ENCODE assay signal across 17 cellular contexts in genomic region chr17:76137026-76137350, GRCh38. TPM values are rescaled to one million over a fixed set of nuclear protein-coding genes. Genes with fewer than 3 reads are reported as not detected.
DNase-seq lines count a peak whose midpoint lies in the region; ATAC-seq lines count a peak whose summit lies in the region.
"Had no signal": no experiment of that assay in that cellular context is flagged by ENCODE, and none has a peak within 500 bp of the region (broad histone marks: within the 10 kb centered on the region; RNA-seq: fewer than 3 reads in every experiment).

No MANE protein-coding gene starts in this region.

- peaks cover 5% of the 10 kb centered on the region for H3K27me3 Mint-ChIP-seq in activated naive CD8-positive, alpha-beta T cell treated with anti-CD3 and anti-CD28 coated beads, Interleukin-2, amount 10 ng/mL, durations not matched to agents 7 days and 5 days
- peaks cover 14% of the 10 kb centered on the region for H3K27me3 Mint-ChIP-seq in activated CD4-positive, alpha-beta memory T cell treated with anti-CD3 and anti-CD28 coated beads, Interleukin-2, amount 10 ng/mL, durations not matched to agents 7 days and 5 days

- no peaks in the 10 kb centered on the region for H3K36me3 Mint-ChIP-seq in activated naive CD4-positive, alpha-beta T cell treated with anti-CD3 and anti-CD28 coated beads, Interleukin-2, amount 50 U/mL, for 72 hours
- no peaks in the 10 kb centered on the region for H3K36me3 Mint-ChIP-seq in activated naive CD8-positive, alpha-beta T cell treated with anti-CD3 and anti-CD28 coated beads, Interleukin-2, amount 10 ng/mL, durations not matched to agents 7 days and 5 days
- H3K36me3 Mint-ChIP-seq in activated CD4-positive, alpha-beta memory T cell treated with anti-CD3 and anti-CD28 coated beads, Interleukin-2, amount 10 ng/mL, durations not matched to agents 7 days and 5 days (ENCODE audit: low read depth): no peaks in the 10 kb centered on the region

- CTCF ChIA-PET in activated CD4-positive, alpha-beta memory T cell treated with anti-CD3 and anti-CD28 coated beads, Interleukin-2, amount 10 ng/mL, durations not matched to agents 7 days and 5 days (lab: Charles Lee): no interaction called here

- H3K36me3 ChIP-seq in iPS-20b (ENCODE audit: insufficient read depth, low read depth, low read length): no peaks in the 10 kb centered on the region
- H3K36me3 ChIP-seq: Peyer's patch had no signal

- intact Hi-C loops in posterior vena cava (cut with DNase I): no loop called here

- no peaks in the 10 kb centered on the region for H3K9me3 Mint-ChIP-seq in activated naive CD4-positive, alpha-beta T cell treated with anti-CD3 and anti-CD28 coated beads, Interleukin-2, amount 50 U/mL, for 72 hours
- H3K9me3 Mint-ChIP-seq in activated naive CD8-positive, alpha-beta T cell treated with anti-CD3 and anti-CD28 coated beads, Interleukin-2, amount 10 ng/mL, durations not matched to agents 7 days and 5 days: no peaks in the 10 kb centered on the region
- H3K9me3 Mint-ChIP-seq in activated CD4-positive, alpha-beta memory T cell treated with anti-CD3 and anti-CD28 coated beads, Interleukin-2, amount 10 ng/mL, durations not matched to agents 7 days and 5 days: no peaks in the 10 kb centered on the region
- H3K9me3 Mint-ChIP-seq: HFFc6 had no signal

- H3K4me3 ChIP-seq in iPS-20b (ENCODE audit: low read length): peak overlapping the region; percentile 32; the same call in 1 of the 2 replicates
- H3K4me3 ChIP-seq: Peyer's patch had no signal

- ATAC-seq in activated naive CD4-positive, alpha-beta T cell treated with anti-CD3 and anti-CD28 coated beads, Interleukin-2, amount 50 U/mL, for 72 hours: no peak
- ATAC-seq in activated naive CD8-positive, alpha-beta T cell treated with anti-CD3 and anti-CD28 coated beads, Interleukin-2, amount 10 ng/mL, durations not matched to agents 7 days and 5 days (ENCODE audit: low read depth): no peak
- ATAC-seq: Right ventricle myocardium inferior had no signal

- POLR2A ChIA-PET in activated naive CD8-positive, alpha-beta T cell treated with anti-CD3 and anti-CD28 coated beads, Interleukin-2, amount 10 ng/mL, durations not matched to agents 7 days and 5 days (lab: Charles Lee): interaction anchor here (1.9 kb wide), 1 partner anchor 137 kb away, joined by 4 read pairs; no protein-coding TSS in a partner anchor
- POLR2A ChIA-PET in activated CD4-positive, alpha-beta memory T cell treated with anti-CD3 and anti-CD28 coated beads, Interleukin-2, amount 10 ng/mL, durations not matched to agents 7 days and 5 days (lab: Charles Lee): no interaction called here

- peak overlapping the region; percentile 17 to 59 for H3K27ac Mint-ChIP-seq in activated naive CD4-positive, alpha-beta T cell treated with anti-CD3 and anti-CD28 coated beads, Interleukin-2, amount 50 U/mL, for 72 hours
- H3K27ac Mint-ChIP-seq in activated naive CD8-positive, alpha-beta T cell treated with anti-CD3 and anti-CD28 coated beads, Interleukin-2, amount 10 ng/mL, durations not matched to agents 7 days and 5 days: peak overlapping the region; percentile 48
- H3K27ac Mint-ChIP-seq in activated CD4-positive, alpha-beta memory T cell treated with anti-CD3 and anti-CD28 coated beads, Interleukin-2, amount 10 ng/mL, durations not matched to agents 7 days and 5 days: no peak overlapping the region
- H3K27ac Mint-ChIP-seq: HFFc6 had no signal

- peaks cover 26% of the 10 kb centered on the region for H3K4me1 Mint-ChIP-seq in activated naive CD8-positive, alpha-beta T cell treated with anti-CD3 and anti-CD28 coated beads, Interleukin-2, amount 10 ng/mL, durations not matched to agents 7 days and 5 days
- peaks cover 29% of the 10 kb centered on the region for H3K4me1 Mint-ChIP-seq in activated CD4-positive, alpha-beta memory T cell treated with anti-CD3 and anti-CD28 coated beads, Interleukin-2, amount 10 ng/mL, durations not matched to agents 7 days and 5 days

- no peaks in the 10 kb centered on the region; the same call in 1 of the 2 replicates for H3K9me3 ChIP-seq in iPS-20b (ENCODE audit: insufficient read depth, low read depth, low read length)
- H3K9me3 ChIP-seq: Peyer's patch had no signal

- peaks cover 53% of the 10 kb centered on the region for H3K4me1 ChIP-seq in iPS-20b (ENCODE audit: insufficient read depth, low read length)

- DNase-seq in activated naive CD4-positive, alpha-beta T cell treated with anti-CD3 and anti-CD28 coated beads, Interleukin-2, amount 50 U/mL, for 72 hours (ENCODE audit: low spot score in 2 of 2): no peak
- DNase-seq in activated naive CD4-positive, alpha-beta T cell treated with Interleukin-2 at 50 U/mL for 16 hours: no peak
- no peak for DNase-seq in activated naive CD8-positive, alpha-beta T cell treated with anti-CD3 and anti-CD28 coated beads, Interleukin-2, amount 10 ng/mL, durations not matched to agents 7 days and 5 days
- peak; percentile 65 for DNase-seq in posterior vena cava (ENCODE audit: low spot score)
- DNase-seq in stimulated activated CD4-positive, alpha-beta T cell treated with anti-CD3 and anti-CD28 coated beads, Interleukin-4, amount 100 ng/mL, for 4 hours: no peak
- DNase-seq in DMS153 treated with DMSO at 0.1 percent for 48 hours (lab: John Stamatoyannopoulos, UW; ENCODE audit: unreplicated experiment): no peak
- no peak for DNase-seq in activated CD4-positive, alpha-beta memory T cell treated with anti-CD3 and anti-CD28 coated beads, Interleukin-2, amount 10 ng/mL, durations not matched to agents 7 days and 5 days
- DNase-seq: HFFc6, NCI-H1048, NCI-H1436 treated with DMSO at 0.1 percent for 48 hours, NCI-H226, NCI-H524 treated with DMSO at 0.1 percent for 48 hours, Peyer's patch had no signal

- no peak overlapping the region for H3K27ac ChIP-seq in iPS-20b (ENCODE audit: low read length)
- H3K27ac ChIP-seq: Peyer's patch had no signal

- no peak overlapping the region for H3K4me3 Mint-ChIP-seq in activated naive CD8-positive, alpha-beta T cell treated with anti-CD3 and anti-CD28 coated beads, Interleukin-2, amount 10 ng/mL, durations not matched to agents 7 days and 5 days
- no peak overlapping the region for H3K4me3 Mint-ChIP-seq in activated CD4-positive, alpha-beta memory T cell treated with anti-CD3 and anti-CD28 coated beads, Interleukin-2, amount 10 ng/mL, durations not matched to agents 7 days and 5 days
- H3K4me3 Mint-ChIP-seq: HFFc6 had no signal

- no peak overlapping the region for H3K9ac ChIP-seq in iPS-20b (ENCODE audit: low read depth, low read length)

- peaks cover 97% of the 10 kb centered on the region for H3K27me3 ChIP-seq in iPS-20b (ENCODE audit: insufficient read depth, low read length)

RNA-seq across cellular contexts. Expression of gene FOXJ1, which starts 4.1 kb away (rescaled TPM):
- total RNA-seq in activated naive CD4-positive, alpha-beta T cell treated with anti-CD3 and anti-CD28 coated beads, Interleukin-2, amount 50 U/mL, for 72 hours: under 1 TPM; 0.46 to 0.56 TPM
- 1 to 10 TPM; 5.4 to 5.8 TPM for total RNA-seq in activated naive CD8-positive, alpha-beta T cell treated with anti-CD3 and anti-CD28 coated beads, Interleukin-2, amount 10 ng/mL, durations not matched to agents 7 days and 5 days
- total RNA-seq in posterior vena cava: not detected
- total RNA-seq in activated CD4-positive, alpha-beta memory T cell treated with anti-CD3 and anti-CD28 coated beads, Interleukin-2, amount 10 ng/mL, durations not matched to agents 7 days and 5 days: under 1 TPM; 0.13 to 0.15 TPM
- total RNA-seq: A172, HFFc6, MCF 10A, Peyer's patch, Right ventricle myocardium inferior had no signal

RNA-seq across cellular contexts. Expression of gene EXOC7, which starts 33.4 kb away (rescaled TPM):
- total RNA-seq in activated naive CD4-positive, alpha-beta T cell treated with anti-CD3 and anti-CD28 coated beads, Interleukin-2, amount 50 U/mL, for 72 hours: 10 to 100 TPM; 85.0 to 91.9 TPM
- total RNA-seq in activated naive CD8-positive, alpha-beta T cell treated with anti-CD3 and anti-CD28 coated beads, Interleukin-2, amount 10 ng/mL, durations not matched to agents 7 days and 5 days: 100 to 1,000 TPM; 163 to 164 TPM
- total RNA-seq in posterior vena cava: 10 to 100 TPM; 94.5 to 98.2 TPM
- total RNA-seq in activated CD4-positive, alpha-beta memory T cell treated with anti-CD3 and anti-CD28 coated beads, Interleukin-2, amount 10 ng/mL, durations not matched to agents 7 days and 5 days: 100 to 1,000 TPM; 119 to 120 TPM

RNA-seq across cellular contexts. Expression of gene ZACN, which starts 58.0 kb away (rescaled TPM):
- total RNA-seq in activated naive CD4-positive, alpha-beta T cell treated with anti-CD3 and anti-CD28 coated beads, Interleukin-2, amount 50 U/mL, for 72 hours: 10 to 100 TPM in 1 of 2 donors, 1 to 10 TPM in 1; 6.8 to 15.7 TPM
- not detected for total RNA-seq in activated naive CD8-positive, alpha-beta T cell treated with anti-CD3 and anti-CD28 coated beads, Interleukin-2, amount 10 ng/mL, durations not matched to agents 7 days and 5 days
- total RNA-seq in posterior vena cava: not detected
- under 1 TPM; 0.48 TPM for total RNA-seq in activated CD4-positive, alpha-beta memory T cell treated with anti-CD3 and anti-CD28 coated beads, Interleukin-2, amount 10 ng/mL, durations not matched to agents 7 days and 5 days
- total RNA-seq: A172, MCF 10A, Peyer's patch, Right ventricle myocardium inferior had no signal

Comparison
In these comparisons a context has a peak if more than half of its experiments do, and no peak if none do; other contexts are left out.
1. RNA of gene FOXJ1, which starts 4.1 kb away (total RNA-seq): 5.4 to 5.8 TPM in activated naive CD8-positive, alpha-beta T cell treated with anti-CD3 and anti-CD28 coated beads, Interleukin-2, amount 10 ng/mL, durations not matched to agents 7 days and 5 days; 0.46 to 0.56 TPM in activated naive CD4-positive, alpha-beta T cell treated with anti-CD3 and anti-CD28 coated beads, Interleukin-2, amount 50 U/mL, for 72 hours, 0.13 to 0.15 TPM in activated CD4-positive, alpha-beta memory T cell treated with anti-CD3 and anti-CD28 coated beads, Interleukin-2, amount 10 ng/mL, durations not matched to agents 7 days and 5 days and not detected in posterior vena cava; every median in the first group is over 4 times any median in the second.
2. RNA of gene ZACN, which starts 58.0 kb away (total RNA-seq): 6.8 to 15.7 TPM in activated naive CD4-positive, alpha-beta T cell treated with anti-CD3 and anti-CD28 coated beads, Interleukin-2, amount 50 U/mL, for 72 hours; 0.48 TPM in activated CD4-positive, alpha-beta memory T cell treated with anti-CD3 and anti-CD28 coated beads, Interleukin-2, amount 10 ng/mL, durations not matched to agents 7 days and 5 days, not detected in posterior vena cava and not detected in activated naive CD8-positive, alpha-beta T cell treated with anti-CD3 and anti-CD28 coated beads, Interleukin-2, amount 10 ng/mL, durations not matched to agents 7 days and 5 days; every median in the first group is over 4 times any median in the second.